28 cellular contexts compared by ENCODE assay signal in genomic region chr12:50530532-50530931, GRCh38. TPM values are rescaled to one million over a fixed set of nuclear protein-coding genes. Genes with fewer than 3 reads are reported as not detected.
A peak's percentile ranks its signal among the peaks of the same experiment; 100 is the strongest.
DNase-seq lines count a peak whose midpoint lies in the region; ATAC-seq and TF ChIP-seq lines count a peak whose summit lies in the region.
"Had no signal": no experiment of that assay in that cellular context is flagged by ENCODE, and none has a peak within 500 bp of the region (broad histone marks: within the 10 kb centered on the region; RNA-seq: fewer than 3 reads in every experiment).

No MANE protein-coding gene starts in this region.

- no peak overlapping the region for H2BK15ac ChIP-seq in mesendoderm (replicated peaks; ENCODE audit: low read depth)

- H4K20me1 ChIP-seq in HCT116 (ENCODE audit: insufficient read depth): no peaks in the 10 kb centered on the region

- RAD21 ChIA-PET in HCT116 (lab: Charles Lee; ENCODE audit: low non-redundant PET in 1 of 2, low total read pairs in 2 of 2, uncharacterized antibody in 2 of 2, unreplicated experiment in 2 of 2): no interaction called here

- H3K27me3 ChIP-seq in HCT116 (ENCODE audit: insufficient read depth, low read length) (no peaks in the 10 kb centered on the region), neutrophil (no peaks in the 10 kb centered on the region), mesendoderm (ENCODE audit: insufficient read depth, low read length, poor library complexity) (no peaks in the 10 kb centered on the region), tibial artery (no peaks in the 10 kb centered on the region)
- H3K27me3 ChIP-seq: BLaER1, SJSA1 had no signal

- H2BK120ac ChIP-seq in mesendoderm (ENCODE audit: low read depth, low read length): no peak overlapping the region

- no peak overlapping the region for H2AFZ ChIP-seq in HCT116 (ENCODE audit: low read depth, low read length, poor library complexity, severe bottlenecking)
- H2AFZ ChIP-seq: GM23248 had no signal

- POLR2A ChIA-PET in HCT116 (lab: Charles Lee): no interaction called here

- H3K79me1 ChIP-seq in mesendoderm (ENCODE audit: low read length): peaks cover 6% of the 10 kb centered on the region

- H3K36me3 ChIP-seq in HCT116 (ENCODE audit: control insufficient read depth in 1 of 2, insufficient read depth in 2 of 2, low read length in 2 of 2): no peaks in the 10 kb centered on the region
- H3K36me3 ChIP-seq in neutrophil: no peaks in the 10 kb centered on the region
- no peaks in the 10 kb centered on the region for H3K36me3 ChIP-seq in mesendoderm (ENCODE audit: control insufficient read depth, insufficient read depth, low read length)
- H3K36me3 ChIP-seq in tibial artery: no peaks in the 10 kb centered on the region
- H3K36me3 ChIP-seq: HAP-1 had no signal

- no peak overlapping the region for H4K8ac ChIP-seq in mesendoderm (ENCODE audit: low read depth, low read length)

- H3K27ac ChIP-seq in 22Rv1 (peak overlapping the region; percentile 85), HCT116 (ENCODE audit: low read depth, low read length) (0 out of 2 replicates have a peak overlapping the region, but pooled peaks have one; percentile 80), VCaP (peak overlapping the region; percentile 100), neutrophil (peak overlapping the region; percentile 75), mesendoderm (ENCODE audit: low read depth, low read length) (no peak overlapping the region), tibial artery (no peak overlapping the region)
- H3K27ac ChIP-seq: BLaER1, GM23248, KMS-11, SJSA1 had no signal

- ATAC-seq in HCT116 (no peak), left ventricle myocardium superior (no peak)
- ATAC-seq: GM12878, Panc1, Right ventricle myocardium inferior had no signal

- CTCF ChIA-PET in HCT116 (lab: Charles Lee): interaction anchor here (0.8 kb wide), 1 partner anchor 25 kb away, joined by 3 read pairs; the partner anchor contains the start of gene DIP2B

- H3K79me2 ChIP-seq in HCT116 (ENCODE audit: insufficient read depth, low read length) (peaks cover 82% of the 10 kb centered on the region), mesendoderm (ENCODE audit: control insufficient read depth, insufficient read depth, low read length) (peaks cover 10% of the 10 kb centered on the region)

- no peak overlapping the region for H3K56ac ChIP-seq in mesendoderm (ENCODE audit: low read length)

- no peak overlapping the region for H2AK5ac ChIP-seq in mesendoderm (ENCODE audit: low read length)

- no peaks in the 10 kb centered on the region for H3K9me2 ChIP-seq in HCT116 (ENCODE audit: insufficient read depth)

- H3K4me3 ChIP-seq in HCT116 (replicated peaks in 1 of 2; ENCODE audit: low read depth in 1 of 2, low read length in 2 of 2) (no peak overlapping the region), neutrophil (ENCODE audit: low read depth in 1 of 2, low read length in 1 of 2) (no peak overlapping the region), mesendoderm (ENCODE audit: low read length) (no peak overlapping the region), tibial artery (no peak overlapping the region)
- H3K4me3 ChIP-seq: BLaER1, GM12878, GM23248, HAP-1, SJSA1 had no signal

- no peak overlapping the region for H2BK5ac ChIP-seq in mesendoderm (ENCODE audit: low read length)

- no peak for DNase-seq in HCT116 (ENCODE audit: low read depth, low spot score)
- no peak for DNase-seq in iPS-NIHi7 (ENCODE audit: extremely low spot score)
- DNase-seq in left ventricle myocardium superior: no peak
- DNase-seq in mesendoderm: no peak
- DNase-seq in tibial artery: no peak
- DNase-seq: CD4-positive, alpha-beta memory T cell; COR-L47; DMS 273 treated with DMSO at 0.1 percent for 48 hours; DMS79; EL; GDM1; GM23248; NCI-H1048; NCI-H1417; NCI-H1694; NCI-H2081; NCI-H2227 treated with DMSO at 0.1 percent for 48 hours; NCI-H526 treated with DMSO at 0.1 percent for 48 hours had no signal

- H3K9ac ChIP-seq in HCT116 (ENCODE audit: low read length) (no peak overlapping the region), mesendoderm (ENCODE audit: low read length) (no peak overlapping the region)
- H3K9ac ChIP-seq: BLaER1, GM23248, KMS-11 had no signal

- no peaks in the 10 kb centered on the region for H3K9me3 ChIP-seq in HCT116 (ENCODE audit: control insufficient read depth in 1 of 2, insufficient read depth in 1 of 2, low read depth in 1 of 2, low read length in 2 of 2)
- H3K9me3 ChIP-seq in neutrophil: no peaks in the 10 kb centered on the region
- H3K9me3 ChIP-seq in tibial artery: no peaks in the 10 kb centered on the region
- H3K9me3 ChIP-seq: HAP-1, SJSA1 had no signal

- no CpG with 5 or more reads among the region's 2 CpGs for WGBS in mesendoderm (ENCODE audit: extremely low coverage, insufficient coverage, low lambda C conversion rate)

- no peak overlapping the region for H3K4ac ChIP-seq in mesendoderm (ENCODE audit: low read depth, low read length)

- no peak overlapping the region for H4K5ac ChIP-seq in mesendoderm (ENCODE audit: low read length)

- no peak for TF ChIP-seq CTCF in 22Rv1 (IDR thresholded peaks at IDR 0.05)
- TF ChIP-seq CTCF in HCT116 (IDR thresholded peaks at IDR 0.05 in 2 of 3, conservative IDR thresholded peaks at IDR 0.05 in 1 of 3; ENCODE audit: borderline replicate concordance in 1 of 3, insufficient read depth in 1 of 3, low read depth in 2 of 3, low read length in 2 of 3): no peak
- no peak for TF ChIP-seq CTCF in VCaP (conservative IDR thresholded peaks at IDR 0.05)
- TF ChIP-seq CTCF in neutrophil (IDR thresholded peaks at IDR 0.05): no peak
- no peak for TF ChIP-seq CTCF in tibial artery (IDR thresholded peaks at IDR 0.05)

- H3K4me1 ChIP-seq in HCT116 (ENCODE audit: control insufficient read depth in 1 of 2, insufficient read depth in 2 of 2, low read length in 2 of 2): peaks cover 43 to 71% of the 10 kb centered on the region in 2 experiments
- H3K4me1 ChIP-seq in neutrophil (ENCODE audit: control insufficient read depth in 1 of 2, insufficient read depth in 1 of 2, low read depth in 1 of 2, low read length in 1 of 2): peaks cover 34 to 35% of the 10 kb centered on the region in 2 experiments
- peaks cover 10% of the 10 kb centered on the region for H3K4me1 ChIP-seq in mesendoderm (ENCODE audit: control insufficient read depth, low read depth, low read length)
- H3K4me1 ChIP-seq in tibial artery: peaks cover 0 to 7% (median 3%) of the 10 kb centered on the region in 4 donors

- H3K4me2 ChIP-seq in HCT116 (ENCODE audit: low read length) (0 out of 2 replicates have a peak overlapping the region, but pooled peaks have one; percentile 3), mesendoderm (ENCODE audit: low read length) (no peak overlapping the region)
- H3K4me2 ChIP-seq: BLaER1, KMS-11 had no signal

- no TSS peak for BruUV-seq in HCT116 (replicated peaks; lab: Mats Ljungman, UMichigan)

- no peak overlapping the region for H3K18ac ChIP-seq in mesendoderm (ENCODE audit: low read length)

- intact Hi-C loops in HCT116 (cut with micrococcal nuclease): no loop called here
- intact Hi-C loops in left ventricle myocardium superior (cut with micrococcal nuclease): no loop called here
- intact Hi-C loops in tibial artery (cut with DNase I; ENCODE audit: low total_unique reads): no loop called here

- H3K23ac ChIP-seq in mesendoderm (ENCODE audit: low read length): no peak overlapping the region

- no peak for TF ChIP-seq POLR2A in HCT116 (IDR thresholded peaks at IDR 0.05; ENCODE audit: borderline replicate concordance, extremely low read depth, insufficient read depth, insufficient read length)

- no peak for TF ChIP-seq RAD21 in HCT116 (IDR thresholded peaks at IDR 0.05; ENCODE audit: low read depth)

TF ChIP-seq in HCT116, 20 proteins besides CTCF, POLR2A, EP300 and RAD21 (continues in another document):
- TF ChIP-seq ZFX (IDR thresholded peaks at IDR 0.05) (no peak), FOSL1 (IDR thresholded peaks at IDR 0.05; ENCODE audit: low read depth) (no peak), ATF3 (IDR thresholded peaks at IDR 0.05) (no peak), ZBTB33 (IDR thresholded peaks at IDR 0.05; ENCODE audit: extremely low read depth, insufficient replicate concordance, low read length) (no peak)

RNA-seq across cellular contexts. Expression of gene DIP2B, which starts 25.7 kb away (rescaled TPM):
- 32.3 TPM for total RNA-seq in HCT116 (2021; ENCODE audit: unreplicated experiment)
- 15.7 and 16.5 TPM in 2 replicates for polyA plus RNA-seq in HCT116 (2012)
- 11.4 TPM for total RNA-seq in left ventricle myocardium superior
- 10.4 TPM for polyA plus RNA-seq in mesendoderm (2013, experiment 1 of 2)
- polyA plus RNA-seq in mesendoderm (2013, experiment 2 of 2): 10.4 TPM

Comparison
In these comparisons a context has a peak if more than half of its experiments do, and no peak if none do; other contexts are left out.
1. H3K27ac ChIP-seq: peak in 22Rv1 (single experiment), HCT116 (single experiment), VCaP (single experiment) and neutrophil (single experiment); none in mesendoderm (single experiment) and tibial artery (0 of 2).